ENCODE assay signal across 8 cellular contexts in genomic region chr15:68783226-68784054, GRCh38. TPM values are rescaled to one million over a fixed set of nuclear protein-coding genes. Genes with fewer than 3 reads are reported as not detected.
DNase-seq lines count a peak whose midpoint lies in the region; ATAC-seq and TF ChIP-seq lines count a peak whose summit lies in the region.

No MANE protein-coding gene starts in this region.

- H3K4me3 ChIP-seq in astrocyte of the cerebellum (ENCODE audit: low read depth, low read length), result no peak overlapping the region

- peak; percentile 37 for DNase-seq in DMS 273 (lab: John Stamatoyannopoulos, UW; ENCODE audit: unreplicated experiment)
- DNase-seq in DMS 273 treated with DMSO at 0.1 percent for 48 hours (lab: John Stamatoyannopoulos, UW), result no peak
- peak; percentile 52 to 63 (median 54) for DNase-seq in T-helper 17 cell
- DNase-seq in astrocyte of the cerebellum (ENCODE audit: low read depth), result no peak
- peak in 2 of 3 donors; percentile 51 to 58 for DNase-seq in immature natural killer cell
- DNase-seq in stimulated activated CD8-positive, alpha-beta memory T cell treated with anti-CD3 and anti-CD28 coated beads, Interleukin-2, amount 100 ng/mL, for 48 hours (ENCODE audit: low read depth in 2 of 2), result peak; percentile 41 to 49

- H3K4me1 Mint-ChIP-seq in T-helper 17 cell, result peaks cover 22% of the 10 kb centered on the region
- peaks cover 73 to 82% of the 10 kb centered on the region in 2 donors for H3K4me1 Mint-ChIP-seq in immature natural killer cell

- H3K9me3 ChIP-seq in T-helper 17 cell (ENCODE audit: control insufficient read depth, low read length, poor library complexity, severe bottlenecking), result no peaks in the 10 kb centered on the region

- H3K27me3 Mint-ChIP-seq in T-helper 17 cell, result no peaks in the 10 kb centered on the region
- H3K27me3 Mint-ChIP-seq in immature natural killer cell (ENCODE audit: low read depth in 3 of 3), result peaks cover 3 to 4% (median 4%) of the 10 kb centered on the region in 3 donors

- H3K4me3 Mint-ChIP-seq in T-helper 17 cell, result no peak overlapping the region
- H3K4me3 Mint-ChIP-seq in immature natural killer cell, result peak overlapping the region in 2 of 5 donors; percentile 40 to 46

- H3K9me3 Mint-ChIP-seq in immature natural killer cell, result no peaks in the 10 kb centered on the region

- H3K36me3 Mint-ChIP-seq in T-helper 17 cell (ENCODE audit: low read depth), result peaks cover 3% of the 10 kb centered on the region
- peaks cover 17 to 25% (median 17%) of the 10 kb centered on the region in 3 donors for H3K36me3 Mint-ChIP-seq in immature natural killer cell

- in situ Hi-C loops in astrocyte of the cerebellum (cut with HindIII; ENCODE audit: low sequenced_read_pairs), result no loop called here

- TF ChIP-seq CTCF in astrocyte of the cerebellum (IDR thresholded peaks at IDR 0.05; ENCODE audit: low read depth, low read length, missing control alignments), result peak; percentile 59

- H3K27ac Mint-ChIP-seq in T-helper 17 cell (peak overlapping the region; percentile 87), immature natural killer cell (peak overlapping the region; percentile 40 to 79 (median 74))

- ATAC-seq in T-helper 17 cell, result peak; percentile 92
- no peak for ATAC-seq in GM18517 (IDR thresholded peaks at IDR 0.05; ENCODE audit: unreplicated experiment)
- no peak for ATAC-seq in HG02623 (IDR thresholded peaks at IDR 0.05; ENCODE audit: unreplicated experiment)

RNA-seq across cellular contexts. Expression of gene ANP32A, which starts 37.3 kb away (rescaled TPM):
- total RNA-seq in T-helper 17 cell, result 10 to 100 TPM; 78.7 to 83.3 TPM
- polyA plus RNA-seq in immature natural killer cell, result 100 to 1,000 TPM in 1 of 3 donors, 10 to 100 TPM in 2; 76.3 to 147 (median 85.2) TPM

Comparison
In these comparisons a context has a peak if more than half of its experiments do, and no peak if none do; other contexts are left out.
1. DNase-seq: peak in DMS 273 (single experiment), T-helper 17 cell (3 of 3), immature natural killer cell (2 of 3) and stimulated activated CD8-positive, alpha-beta memory T cell treated with anti-CD3 and anti-CD28 coated beads, Interleukin-2, amount 100 ng/mL, for 48 hours (2 of 2); none in DMS 273 treated with DMSO at 0.1 percent for 48 hours (single experiment) and astrocyte of the cerebellum (single experiment).